ENCODE assay signal across 1 cellular context in the genomic region with DNA sequence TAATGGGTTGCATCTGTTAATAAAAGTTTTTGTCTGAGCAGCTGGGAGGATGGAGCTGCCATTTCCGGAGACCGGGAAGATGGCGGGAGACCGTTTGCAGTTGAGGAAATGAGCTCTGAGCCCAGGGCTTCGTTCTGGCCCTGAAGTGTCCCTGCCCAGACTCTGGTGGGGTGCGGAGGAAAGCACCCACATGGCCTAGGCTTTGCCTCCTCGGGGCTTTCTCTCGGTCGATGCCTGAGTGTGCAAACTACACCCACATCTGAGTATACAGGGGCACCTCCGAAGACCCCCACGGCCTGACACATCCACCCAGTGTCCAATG.
TF ChIP-seq lines count a peak whose summit lies in the region.

No MANE protein-coding gene starts in this region.

TF ChIP-seq in K562, 482 proteins besides CTCF, POLR2A, EP300 and RAD21:
- TF ChIP-seq, protein P1, sequence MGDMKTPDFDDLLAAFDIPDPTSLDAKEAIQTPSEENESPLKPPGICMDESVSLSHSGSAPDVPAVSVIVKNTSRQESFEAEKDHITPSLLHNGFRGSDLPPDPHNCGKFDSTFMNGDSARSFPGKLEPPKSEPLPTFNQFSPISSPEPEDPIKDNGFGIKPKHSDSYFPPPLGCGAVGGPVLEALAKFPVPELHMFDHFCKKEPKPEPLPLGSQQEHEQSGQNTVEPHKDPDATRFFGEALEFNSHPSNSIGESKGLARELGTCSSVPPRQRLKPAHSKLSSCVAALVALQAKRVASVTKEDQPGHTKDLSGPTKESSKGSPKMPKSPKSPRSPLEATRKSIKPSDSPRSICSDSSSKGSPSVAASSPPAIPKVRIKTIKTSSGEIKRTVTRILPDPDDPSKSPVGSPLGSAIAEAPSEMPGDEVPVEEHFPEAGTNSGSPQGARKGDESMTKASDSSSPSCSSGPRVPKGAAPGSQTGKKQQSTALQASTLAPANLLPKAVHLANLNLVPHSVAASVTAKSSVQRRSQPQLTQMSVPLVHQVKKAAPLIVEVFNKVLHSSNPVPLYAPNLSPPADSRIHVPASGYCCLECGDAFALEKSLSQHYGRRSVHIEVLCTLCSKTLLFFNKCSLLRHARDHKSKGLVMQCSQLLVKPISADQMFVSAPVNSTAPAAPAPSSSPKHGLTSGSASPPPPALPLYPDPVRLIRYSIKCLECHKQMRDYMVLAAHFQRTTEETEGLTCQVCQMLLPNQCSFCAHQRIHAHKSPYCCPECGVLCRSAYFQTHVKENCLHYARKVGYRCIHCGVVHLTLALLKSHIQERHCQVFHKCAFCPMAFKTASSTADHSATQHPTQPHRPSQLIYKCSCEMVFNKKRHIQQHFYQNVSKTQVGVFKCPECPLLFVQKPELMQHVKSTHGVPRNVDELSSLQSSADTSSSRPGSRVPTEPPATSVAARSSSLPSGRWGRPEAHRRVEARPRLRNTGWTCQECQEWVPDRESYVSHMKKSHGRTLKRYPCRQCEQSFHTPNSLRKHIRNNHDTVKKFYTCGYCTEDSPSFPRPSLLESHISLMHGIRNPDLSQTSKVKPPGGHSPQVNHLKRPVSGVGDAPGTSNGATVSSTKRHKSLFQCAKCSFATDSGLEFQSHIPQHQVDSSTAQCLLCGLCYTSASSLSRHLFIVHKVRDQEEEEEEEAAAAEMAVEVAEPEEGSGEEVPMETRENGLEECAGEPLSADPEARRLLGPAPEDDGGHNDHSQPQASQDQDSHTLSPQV (IDR thresholded peaks at IDR 0.05): no peak
- TF ChIP-seq, protein P2, sequence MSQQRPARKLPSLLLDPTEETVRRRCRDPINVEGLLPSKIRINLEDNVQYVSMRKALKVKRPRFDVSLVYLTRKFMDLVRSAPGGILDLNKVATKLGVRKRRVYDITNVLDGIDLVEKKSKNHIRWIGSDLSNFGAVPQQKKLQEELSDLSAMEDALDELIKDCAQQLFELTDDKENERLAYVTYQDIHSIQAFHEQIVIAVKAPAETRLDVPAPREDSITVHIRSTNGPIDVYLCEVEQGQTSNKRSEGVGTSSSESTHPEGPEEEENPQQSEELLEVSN (IDR thresholded peaks at IDR 0.05; ENCODE audit: borderline replicate concordance in 1 of 2, extremely low read depth in 1 of 2, insufficient read depth in 1 of 2, insufficient read length in 1 of 2, low read depth in 1 of 2, low read length in 1 of 2, poor library complexity in 1 of 2, severe bottlenecking in 1 of 2): peak in 1 of 2 experiments; percentile 15
- TF ChIP-seq ETV5 (CRISPR knock-in tag; IDR thresholded peaks at IDR 0.05; ENCODE audit: low read depth) (no peak), ZKSCAN1 (IDR thresholded peaks at IDR 0.05; ENCODE audit: low read depth, low read length) (no peak), ZBTB1 (CRISPR knock-in tag; IDR thresholded peaks at IDR 0.05; ENCODE audit: borderline replicate concordance, low read depth) (0 out of 2 replicates have a peak, but pooled peaks have one; percentile 32), NR4A1 (CRISPR knock-in tag; IDR thresholded peaks at IDR 0.05) (no peak), NR4A1 (tag; IDR thresholded peaks at IDR 0.05) (0 out of 2 replicates have a peak, but pooled peaks have one; percentile 18), MTA3 (IDR thresholded peaks at IDR 0.05; ENCODE audit: borderline replicate concordance) (no peak), ZFPM2 (CRISPR knock-in tag; IDR thresholded peaks at IDR 0.05) (no peak)
TF ChIP-seq in K562: peak in this region for 3.
